Comparison of ENCODE assay signal across 1 cellular context in the genomic region with DNA sequence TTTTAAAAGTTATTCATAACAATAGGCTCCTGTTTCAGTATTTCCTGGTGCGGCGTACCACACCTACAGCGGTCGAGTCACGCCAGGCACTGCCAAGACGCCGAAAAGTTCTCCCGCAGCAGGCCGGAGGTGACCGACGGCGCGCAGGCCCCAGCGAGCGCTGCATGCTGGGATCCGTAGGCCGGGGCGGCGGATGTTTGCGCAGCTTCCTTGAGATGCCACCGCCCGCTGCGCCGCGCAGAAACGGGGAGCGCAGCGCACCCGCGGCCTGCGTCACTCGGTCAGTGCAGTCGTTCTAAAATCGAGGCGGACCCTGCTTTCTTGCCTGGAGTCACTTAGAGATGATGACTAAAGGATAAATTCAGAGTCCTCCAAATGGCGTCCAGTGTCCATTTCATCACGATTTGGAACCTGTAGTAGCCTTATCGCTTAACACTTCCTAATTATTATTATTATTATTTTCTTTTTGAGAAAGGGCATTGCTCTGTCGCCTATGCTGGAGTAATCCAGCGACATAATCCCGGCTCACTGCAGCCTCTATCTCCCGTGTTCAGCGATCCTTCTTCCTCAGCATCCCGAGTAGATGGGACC.
TF ChIP-seq lines count a peak whose summit lies in the region.

No MANE protein-coding gene starts in this region.

TF ChIP-seq in K562, 482 proteins besides CTCF, POLR2A, EP300 and RAD21 (continued from another document and continues in another):
- TF ChIP-seq, protein P1, sequence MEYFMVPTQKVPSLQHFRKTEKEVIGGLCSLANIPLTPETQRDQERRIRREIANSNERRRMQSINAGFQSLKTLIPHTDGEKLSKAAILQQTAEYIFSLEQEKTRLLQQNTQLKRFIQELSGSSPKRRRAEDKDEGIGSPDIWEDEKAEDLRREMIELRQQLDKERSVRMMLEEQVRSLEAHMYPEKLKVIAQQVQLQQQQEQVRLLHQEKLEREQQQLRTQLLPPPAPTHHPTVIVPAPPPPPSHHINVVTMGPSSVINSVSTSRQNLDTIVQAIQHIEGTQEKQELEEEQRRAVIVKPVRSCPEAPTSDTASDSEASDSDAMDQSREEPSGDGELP (CRISPR knock-in tag; IDR thresholded peaks at IDR 0.05; ENCODE audit: borderline replicate concordance) = peak; percentile 71; the same call in 1 of the 2 replicates
- no peak for TF ChIP-seq HINFP (tag; conservative IDR thresholded peaks at IDR 0.05; ENCODE audit: low read depth)
- TF ChIP-seq LEF1 (IDR thresholded peaks at IDR 0.05) = no peak
- no peak for TF ChIP-seq SREBF2 (CRISPR knock-in tag; IDR thresholded peaks at IDR 0.05)
- TF ChIP-seq OTX1 (CRISPR knock-in tag; IDR thresholded peaks at IDR 0.05) = no peak
- no peak for TF ChIP-seq ZNF507 (tag; conservative IDR thresholded peaks at IDR 0.05)
- TF ChIP-seq MEIS2 (IDR thresholded peaks at IDR 0.05; ENCODE audit: partially characterized antibody) = peak; percentile 71
- no peak for TF ChIP-seq ERF (CRISPR knock-in tag; IDR thresholded peaks at IDR 0.05)
- no peak for TF ChIP-seq MCM3 (IDR thresholded peaks at IDR 0.05)
- TF ChIP-seq SOX6 (IDR thresholded peaks at IDR 0.05) = peak; percentile 19; the same call in 1 of the 2 replicates
- no peak for TF ChIP-seq NBN (IDR thresholded peaks at IDR 0.05; ENCODE audit: low read depth)
- TF ChIP-seq, protein P2, sequence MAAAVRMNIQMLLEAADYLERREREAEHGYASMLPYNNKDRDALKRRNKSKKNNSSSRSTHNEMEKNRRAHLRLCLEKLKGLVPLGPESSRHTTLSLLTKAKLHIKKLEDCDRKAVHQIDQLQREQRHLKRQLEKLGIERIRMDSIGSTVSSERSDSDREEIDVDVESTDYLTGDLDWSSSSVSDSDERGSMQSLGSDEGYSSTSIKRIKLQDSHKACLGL (CRISPR knock-in tag; IDR thresholded peaks at IDR 0.05; ENCODE audit: borderline replicate concordance, poor library complexity, severe bottlenecking) = no peak
- 0 out of 4 replicates have a peak, but pooled peaks of 1 of the 2 experiments have one; percentile 55 for TF ChIP-seq RCOR1 (IDR thresholded peaks at IDR 0.05; ENCODE audit: borderline replicate concordance in 1 of 2, low read depth in 2 of 2, low read length in 2 of 2)
- no peak for TF ChIP-seq ZBTB1 (CRISPR knock-in tag; IDR thresholded peaks at IDR 0.05; ENCODE audit: borderline replicate concordance, low read depth)
- TF ChIP-seq RFX7 (CRISPR knock-in tag; IDR thresholded peaks at IDR 0.05) = no peak
- TF ChIP-seq ZNF740 (CRISPR knock-in tag; IDR thresholded peaks at IDR 0.05) = no peak
- TF ChIP-seq ZNF740 (tag; IDR thresholded peaks at IDR 0.05) = no peak
- TF ChIP-seq NR2C2 (CRISPR knock-in tag; IDR thresholded peaks at IDR 0.05) = no peak
- TF ChIP-seq NR2C2 (tag; IDR thresholded peaks at IDR 0.05) = peak; percentile 72
- TF ChIP-seq GABPB1 (CRISPR knock-in tag; IDR thresholded peaks at IDR 0.05) = no peak
- TF ChIP-seq BCL6 (CRISPR knock-in tag; IDR thresholded peaks at IDR 0.05) = no peak
- no peak for TF ChIP-seq DACH1 (IDR thresholded peaks at IDR 0.05; ENCODE audit: partially characterized antibody)
- peak; percentile 64 for TF ChIP-seq POLR2H (tag; IDR thresholded peaks at IDR 0.05; ENCODE audit: low read depth)
- TF ChIP-seq HDGF (IDR thresholded peaks at IDR 0.05) = no peak
- no peak for TF ChIP-seq FOXM1 (IDR thresholded peaks at IDR 0.05; ENCODE audit: low read depth)
- no peak for TF ChIP-seq FOXM1 (CRISPR knock-in tag; IDR thresholded peaks at IDR 0.05; ENCODE audit: low read depth)
- TF ChIP-seq NR0B1 (IDR thresholded peaks at IDR 0.05; ENCODE audit: partially characterized antibody) = no peak
- peak; percentile 64 for TF ChIP-seq TAF1 (IDR thresholded peaks at IDR 0.05; ENCODE audit: control insufficient read depth, extremely low read depth, insufficient read depth, low read length, severe bottlenecking)
- TF ChIP-seq KLF13 (tag; IDR thresholded peaks at IDR 0.05; ENCODE audit: borderline replicate concordance, low read depth) = no peak
- TF ChIP-seq CBX3 (IDR thresholded peaks at IDR 0.05; ENCODE audit: borderline replicate concordance in 1 of 2, low read length in 2 of 2) = no peak
- peak; percentile 94 for TF ChIP-seq POLR2G (IDR thresholded peaks at IDR 0.05; ENCODE audit: low read depth, low read length)
- no peak for TF ChIP-seq NCOA6 (IDR thresholded peaks at IDR 0.05)
- TF ChIP-seq RB1 (IDR thresholded peaks at IDR 0.05; ENCODE audit: low read depth) = peak; percentile 34; the same call in 1 of the 2 replicates
- TF ChIP-seq RBBP5 (IDR thresholded peaks at IDR 0.05; ENCODE audit: borderline replicate concordance, insufficient read depth, low read length, poor library complexity, severe bottlenecking) = peak; percentile 44
- TF ChIP-seq, protein P3, sequence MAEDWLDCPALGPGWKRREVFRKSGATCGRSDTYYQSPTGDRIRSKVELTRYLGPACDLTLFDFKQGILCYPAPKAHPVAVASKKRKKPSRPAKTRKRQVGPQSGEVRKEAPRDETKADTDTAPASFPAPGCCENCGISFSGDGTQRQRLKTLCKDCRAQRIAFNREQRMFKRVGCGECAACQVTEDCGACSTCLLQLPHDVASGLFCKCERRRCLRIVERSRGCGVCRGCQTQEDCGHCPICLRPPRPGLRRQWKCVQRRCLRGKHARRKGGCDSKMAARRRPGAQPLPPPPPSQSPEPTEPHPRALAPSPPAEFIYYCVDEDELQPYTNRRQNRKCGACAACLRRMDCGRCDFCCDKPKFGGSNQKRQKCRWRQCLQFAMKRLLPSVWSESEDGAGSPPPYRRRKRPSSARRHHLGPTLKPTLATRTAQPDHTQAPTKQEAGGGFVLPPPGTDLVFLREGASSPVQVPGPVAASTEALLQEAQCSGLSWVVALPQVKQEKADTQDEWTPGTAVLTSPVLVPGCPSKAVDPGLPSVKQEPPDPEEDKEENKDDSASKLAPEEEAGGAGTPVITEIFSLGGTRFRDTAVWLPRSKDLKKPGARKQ (CRISPR knock-in tag; IDR thresholded peaks at IDR 0.05) = no peak
- no peak for TF ChIP-seq ZNF668 (CRISPR knock-in tag; IDR thresholded peaks at IDR 0.05)
- TF ChIP-seq FOXA3 (CRISPR knock-in tag; conservative IDR thresholded peaks at IDR 0.05 in 1 of 2, IDR thresholded peaks at IDR 0.05 in 1 of 2) = peak in 1 of 2 experiments; percentile 38; a peak in 1 of 4 replicates
- TF ChIP-seq ZNF24 (IDR thresholded peaks at IDR 0.05) = peak; percentile 92
- no peak for TF ChIP-seq NFYB (IDR thresholded peaks at IDR 0.05; ENCODE audit: extremely low read depth, insufficient read length)
- no peak for TF ChIP-seq HMG20B (CRISPR knock-in tag; IDR thresholded peaks at IDR 0.05)
- peak; percentile 55; the same call in 1 of the 2 replicates for TF ChIP-seq L3MBTL2 (IDR thresholded peaks at IDR 0.05)
- TF ChIP-seq, protein P4, sequence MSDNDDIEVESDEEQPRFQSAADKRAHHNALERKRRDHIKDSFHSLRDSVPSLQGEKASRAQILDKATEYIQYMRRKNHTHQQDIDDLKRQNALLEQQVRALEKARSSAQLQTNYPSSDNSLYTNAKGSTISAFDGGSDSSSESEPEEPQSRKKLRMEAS (CRISPR knock-in tag; IDR thresholded peaks at IDR 0.05) = peak; percentile 41; the same call in 1 of the 2 replicates
- TF ChIP-seq ZNF512 (tag; IDR thresholded peaks at IDR 0.05) = no peak
- TF ChIP-seq THRAP3 (IDR thresholded peaks at IDR 0.05; ENCODE audit: borderline replicate concordance) = no peak
- no peak for TF ChIP-seq ID3 (CRISPR knock-in tag; IDR thresholded peaks at IDR 0.05)
- TF ChIP-seq ID3 (tag; IDR thresholded peaks at IDR 0.05) = no peak
- TF ChIP-seq MXI1 (IDR thresholded peaks at IDR 0.05; ENCODE audit: low read depth, low read length) = no peak
- no peak for TF ChIP-seq MED1 (CRISPR knock-in tag; IDR thresholded peaks at IDR 0.05; ENCODE audit: borderline replicate concordance)
- no peak for TF ChIP-seq ZNF140 (CRISPR knock-in tag; IDR thresholded peaks at IDR 0.05)
- no peak for TF ChIP-seq ZNF263 (CRISPR knock-in tag; IDR thresholded peaks at IDR 0.05; ENCODE audit: borderline replicate concordance)
- TF ChIP-seq KDM1A (IDR thresholded peaks at IDR 0.05) = no peak
- no peak for TF ChIP-seq ARHGAP35 (IDR thresholded peaks at IDR 0.05; ENCODE audit: partially characterized antibody)
- TF ChIP-seq ZMIZ1 (IDR thresholded peaks at IDR 0.05; ENCODE audit: low read depth in 2 of 2, low read length in 2 of 2) = 0 out of 4 replicates have a peak, but pooled peaks of 1 of the 2 experiments have one; percentile 16
- TF ChIP-seq, protein P5, sequence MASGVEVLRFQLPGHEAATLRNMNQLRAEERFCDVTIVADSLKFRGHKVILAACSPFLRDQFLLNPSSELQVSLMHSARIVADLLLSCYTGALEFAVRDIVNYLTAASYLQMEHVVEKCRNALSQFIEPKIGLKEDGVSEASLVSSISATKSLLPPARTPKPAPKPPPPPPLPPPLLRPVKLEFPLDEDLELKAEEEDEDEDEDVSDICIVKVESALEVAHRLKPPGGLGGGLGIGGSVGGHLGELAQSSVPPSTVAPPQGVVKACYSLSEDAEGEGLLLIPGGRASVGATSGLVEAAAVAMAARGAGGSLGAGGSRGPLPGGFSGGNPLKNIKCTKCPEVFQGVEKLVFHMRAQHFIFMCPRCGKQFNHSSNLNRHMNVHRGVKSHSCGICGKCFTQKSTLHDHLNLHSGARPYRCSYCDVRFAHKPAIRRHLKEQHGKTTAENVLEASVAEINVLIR (CRISPR knock-in tag; IDR thresholded peaks at IDR 0.05) = peak; percentile 30
- TF ChIP-seq E2F3 (CRISPR knock-in tag; IDR thresholded peaks at IDR 0.05) = no peak
- TF ChIP-seq HMGN3 (IDR thresholded peaks at IDR 0.05; ENCODE audit: borderline replicate concordance, extremely low read depth, insufficient read length, low read depth, low read length) = peak; percentile 79
- TF ChIP-seq CREM (IDR thresholded peaks at IDR 0.05; ENCODE audit: low read depth) = peak; percentile 90
- TF ChIP-seq FOXK1 (CRISPR knock-in tag; IDR thresholded peaks at IDR 0.05; ENCODE audit: borderline replicate concordance) = no peak
- no peak for TF ChIP-seq COPS2 (conservative IDR thresholded peaks at IDR 0.05)
